Comparison of ENCODE assay signal across 8 cellular contexts in genomic region chr11:94974178-94974577, GRCh38. TPM values are rescaled to one million over a fixed set of nuclear protein-coding genes. Genes with fewer than 3 reads are reported as not detected.
DNase-seq lines count a peak whose midpoint lies in the region; ATAC-seq and TF ChIP-seq lines count a peak whose summit lies in the region.

No MANE protein-coding gene starts in this region.

- peak overlapping the region; percentile 95 for H3K4me2 ChIP-seq in Karpas-422 (ENCODE audit: low read depth, low read length, poor library complexity, severe bottlenecking)

- H4K20me1 ChIP-seq in Karpas-422 (ENCODE audit: insufficient read depth, low read depth, low read length): peaks cover 12% of the 10 kb centered on the region

- H3K36me3 Mint-ChIP-seq in nephron (ENCODE audit: low read depth): peaks cover 30% of the 10 kb centered on the region

- H3K9me3 Mint-ChIP-seq in nephron: no peaks in the 10 kb centered on the region

- H3K36me3 ChIP-seq in Karpas-422 (ENCODE audit: insufficient read depth, low read length) (peaks cover 30% of the 10 kb centered on the region), duodenal mucosa (ENCODE audit: control insufficient read depth in 1 of 2, insufficient read depth in 2 of 2, low read length in 2 of 2) (peaks cover 14 to 25% of the 10 kb centered on the region in 2 donors)

- no peak for TF ChIP-seq CTCF in AG10803 (conservative IDR thresholded peaks at IDR 0.05; ENCODE audit: low read length)
- no peak for TF ChIP-seq CTCF in nephron (IDR thresholded peaks at IDR 0.05; ENCODE audit: unreplicated experiment in 3 of 3)

- H3K9ac ChIP-seq in Karpas-422 (ENCODE audit: low read length) (peak overlapping the region; percentile 74), duodenal mucosa (ENCODE audit: low read depth in 1 of 2, low read length in 2 of 2) (peak overlapping the region in 1 of 2 donors; percentile 95)

- H3K9me3 ChIP-seq in Karpas-422 (ENCODE audit: low read length) (no peaks in the 10 kb centered on the region), duodenal mucosa (ENCODE audit: control insufficient read depth in 1 of 2, low read length in 2 of 2) (no peaks in the 10 kb centered on the region)

- DNase-seq in AG10803 (ENCODE audit: low read depth): no peak
- DNase-seq in Karpas-422: peak; percentile 68
- DNase-seq in NCI-H82 (lab: John Stamatoyannopoulos, UW): no peak
- no peak for DNase-seq in NAMALWA (ENCODE audit: low spot score)
- DNase-seq in effector CD8-positive, alpha-beta T cell (lab: John Stamatoyannopoulos, UW): no peak

- peaks cover 57% of the 10 kb centered on the region for H3K79me2 ChIP-seq in Karpas-422 (ENCODE audit: low read length)

- H3K27me3 Mint-ChIP-seq in nephron (ENCODE audit: low read depth): no peaks in the 10 kb centered on the region

- no peaks in the 10 kb centered on the region for H3K27me3 ChIP-seq in Karpas-422 (ENCODE audit: low read length)
- H3K27me3 ChIP-seq in duodenal mucosa (ENCODE audit: control insufficient read depth in 1 of 2, insufficient read depth in 2 of 2, low read length in 2 of 2): no peaks in the 10 kb centered on the region

- ATAC-seq in HG02885 (IDR thresholded peaks at IDR 0.05; ENCODE audit: poor library complexity, unreplicated experiment): no peak

- H2AFZ ChIP-seq in Karpas-422 (ENCODE audit: low read length): peak overlapping the region; percentile 55

- H3K4me3 Mint-ChIP-seq in nephron: peak overlapping the region; percentile 95 to 98 (median 96)

- H3K4me1 ChIP-seq in Karpas-422 (ENCODE audit: low read length) (peaks cover 29% of the 10 kb centered on the region), duodenal mucosa (ENCODE audit: control insufficient read depth in 1 of 2, insufficient read depth in 2 of 2, low read length in 2 of 2) (peaks cover 7 to 10% of the 10 kb centered on the region in 2 donors)

- H3K4me1 Mint-ChIP-seq in nephron: peaks cover 16% of the 10 kb centered on the region

- H3K27ac ChIP-seq in Karpas-422 (ENCODE audit: low read length) (peak overlapping the region; percentile 40), duodenal mucosa (ENCODE audit: low read depth, low read length) (no peak overlapping the region)

- peak overlapping the region; percentile 83 to 95 (median 94) for H3K27ac Mint-ChIP-seq in nephron

- H3K4me3 ChIP-seq in AG10803 (ENCODE audit: low read length) (peak overlapping the region; percentile 89), Karpas-422 (ENCODE audit: low read length) (peak overlapping the region; percentile 72), duodenal mucosa (ENCODE audit: low read depth in 1 of 2, low read length in 2 of 2) (peak overlapping the region; percentile 94 to 97)

- 0 out of 2 replicates have a peak, but pooled peaks cover 5% of the 10 kb centered on the region for H3K9me2 ChIP-seq in Karpas-422 (replicated peaks; ENCODE audit: insufficient read depth, low read length)

RNA-seq across cellular contexts. Expression of gene KDM4D, which starts 0.7 kb away (rescaled TPM):
- total RNA-seq in Karpas-422 (2014; rRNA removed; shearing (Covaris generic); ENCODE audit: low replicate concordance): 1.9 and 3.6 TPM in 2 replicates

RNA-seq across cellular contexts. Expression of gene CWC15, which starts 0.8 kb away (rescaled TPM):
- total RNA-seq in Karpas-422 (2014; rRNA removed; shearing (Covaris generic); ENCODE audit: low replicate concordance): 104 and 117 TPM in 2 replicates

RNA-seq across cellular contexts. Expression of gene KDM4E, which starts 50.9 kb away (rescaled TPM):
- not detected in 2 replicates for total RNA-seq in Karpas-422 (2014; rRNA removed; shearing (Covaris generic); ENCODE audit: low replicate concordance)
